In the genomic region with DNA sequence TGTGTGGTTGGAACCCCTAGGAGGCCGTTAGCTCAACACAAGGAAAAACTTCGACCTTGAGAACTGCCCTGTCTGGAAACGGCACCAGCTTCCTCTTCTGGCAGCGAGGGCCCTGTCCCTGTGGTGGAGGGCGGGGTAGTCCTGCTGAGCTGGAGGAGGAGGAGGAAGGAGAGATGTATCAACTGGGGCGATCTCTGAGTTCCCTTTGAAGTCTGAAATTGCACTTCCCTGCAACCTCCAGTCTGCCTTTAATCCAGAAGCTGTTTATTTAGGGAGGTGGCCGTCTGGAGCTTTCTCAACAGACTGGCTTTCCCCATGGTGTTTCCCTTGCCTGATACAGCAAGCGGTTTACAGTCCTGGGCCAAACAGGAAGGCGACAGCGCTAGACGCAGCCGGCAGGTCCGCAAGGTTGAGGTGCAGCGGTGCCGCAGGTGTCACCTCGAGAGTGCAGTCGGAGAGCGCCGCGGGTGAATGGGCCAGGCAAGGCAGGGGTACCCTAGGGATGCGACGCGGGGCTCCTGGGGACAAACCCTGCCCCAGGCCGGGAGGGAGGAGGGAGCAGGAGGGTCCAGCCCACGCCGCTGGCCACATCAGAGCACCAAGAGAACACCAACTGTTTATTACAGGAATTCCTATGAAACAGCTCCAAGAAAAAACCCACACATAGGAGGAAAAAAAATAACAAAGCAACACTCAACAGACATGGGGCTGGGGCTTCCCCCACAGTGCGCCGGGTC, we compare ENCODE assay signal across 8 cellular contexts. TPM values are rescaled to one million over a fixed set of nuclear protein-coding genes. Genes with fewer than 3 reads are reported as not detected.
DNase-seq lines count a peak whose midpoint lies in the region; ATAC-seq and TF ChIP-seq lines count a peak whose summit lies in the region.

No MANE protein-coding gene starts in this region.

- no CpG with 5 or more reads among the region's 28 CpGs for WGBS in H9 (ENCODE audit: extremely low coverage, insufficient read length, low lambda C conversion rate)

- H3K9me3 Mint-ChIP-seq in H9 = no peaks in the 10 kb centered on the region
- no peaks in the 10 kb centered on the region for H3K9me3 Mint-ChIP-seq in T-cell
- H3K9me3 Mint-ChIP-seq in central memory CD8-positive, alpha-beta T cell = no peaks in the 10 kb centered on the region

- CTCF ChIA-PET in T-cell (lab: Charles Lee) = interaction anchor here (0.5 to 8.3 kb wide), 7 partner anchors 10 to 276 kb away, joined by 3 to 68 read pairs (median 4); no protein-coding TSS in a partner anchor

- H3K4me1 Mint-ChIP-seq in H9 (peaks cover 29 to 38% of the 10 kb centered on the region in 2 experiments), T-cell (peaks cover 10 to 14% (median 11%) of the 10 kb centered on the region in 3 donors)
- peaks cover 11% of the 10 kb centered on the region for H3K4me1 Mint-ChIP-seq in central memory CD8-positive, alpha-beta T cell

- H2AFZ ChIP-seq in H9 (ENCODE audit: low read length) = no peak overlapping the region

- peak overlapping the region; percentile 20; the same call in 1 of the 2 replicates for H3K14ac ChIP-seq in H9 (ENCODE audit: insufficient read depth, low read length)

- TF ChIP-seq CTCF in BE2C (IDR thresholded peaks at IDR 0.05; ENCODE audit: low read depth, low read length) (no peak), H9 (conservative IDR thresholded peaks at IDR 0.05) (no peak)

- peak overlapping the region; percentile 43 for H3K4me3 ChIP-seq in BE2C (ENCODE audit: low read depth, low read length)

- peaks cover 9% of the 10 kb centered on the region for H3K23me2 ChIP-seq in H9 (ENCODE audit: insufficient read length, low read depth, low read length, poor library complexity, severe bottlenecking)

- H3K9ac ChIP-seq in H9 (ENCODE audit: extremely low read depth, insufficient read length, low read length) = no peak overlapping the region

- no peak overlapping the region for H4K5ac ChIP-seq in H9 (ENCODE audit: insufficient read length, low read depth, low read length)

- no peak overlapping the region for H4K8ac ChIP-seq in H9 (replicated peaks; ENCODE audit: insufficient read length, low read depth, low read length)

- no peak overlapping the region for H2BK20ac ChIP-seq in H9 (ENCODE audit: low read depth, low read length, poor library complexity, severe bottlenecking)

- H4K91ac ChIP-seq in H9 (ENCODE audit: insufficient read length, low read depth, low read length) = no peak overlapping the region

- H4K20me1 ChIP-seq in H9 (ENCODE audit: control insufficient read depth, insufficient read depth, insufficient read length) = no peaks in the 10 kb centered on the region

- H3K27ac ChIP-seq in H9 (ENCODE audit: insufficient read length, low read depth, low read length) = no peak overlapping the region

- no peaks in the 10 kb centered on the region for H3K79me2 ChIP-seq in H9 (ENCODE audit: insufficient read depth, low read length)

- no peak overlapping the region for H2BK12ac ChIP-seq in H9 (ENCODE audit: insufficient read length, low read depth, low read length)

- H3K27me3 Mint-ChIP-seq in H9 (ENCODE audit: low read depth) = peaks cover 59% of the 10 kb centered on the region
- H3K27me3 Mint-ChIP-seq in T-cell = peaks cover 6 to 17% of the 10 kb centered on the region in 2 donors
- H3K27me3 Mint-ChIP-seq in central memory CD8-positive, alpha-beta T cell = peaks cover 50% of the 10 kb centered on the region

- H3K27me3 ChIP-seq in BE2C (peaks cover 14% of the 10 kb centered on the region), H9 (ENCODE audit: insufficient read depth, low read length) (peaks cover 5% of the 10 kb centered on the region; the same call in 1 of the 2 replicates)

- no peak overlapping the region for H3K56ac ChIP-seq in H9 (ENCODE audit: insufficient read length, low read depth, low read length)

- H3K27ac Mint-ChIP-seq in H9 (no peak overlapping the region; a peak in 1 of 7 replicates), T-cell (peak overlapping the region in 1 of 2 donors; percentile 39)
- peak overlapping the region; percentile 76 for H3K27ac Mint-ChIP-seq in central memory CD8-positive, alpha-beta T cell (ENCODE audit: low read depth)

- DNase-seq in BE2C (no peak), H9 (peak; percentile 70), T-cell (peak in 23 of 34 experiments; percentile 13 to 53 (median 30)), kidney tubule cell (ENCODE audit: low spot score) (peak; percentile 77), EL (no peak)
- DNase-seq in central memory CD8-positive, alpha-beta T cell (ENCODE audit: low spot score in 2 of 2) = peak; percentile 21 to 33
- DNase-seq in stimulated activated naive CD8-positive, alpha-beta T cell treated with anti-CD3 and anti-CD28 coated beads, Interleukin-15, Interleukin-2, amounts not matched to agents 100 U/mL and 50 U/mL, for 24 hours = peak; percentile 22

- no peak overlapping the region for H2AK5ac ChIP-seq in H9 (ENCODE audit: insufficient read length, low read length)

- H3K4me3 Mint-ChIP-seq in H9 (peak overlapping the region; percentile 70 to 84), T-cell (peak overlapping the region; percentile 76 to 87 (median 77))
- H3K4me3 Mint-ChIP-seq in central memory CD8-positive, alpha-beta T cell = peak overlapping the region; percentile 74

- ATAC-seq in T-cell (replicated peaks in 1 of 4) (peak; percentile 72 to 83 (median 81)), GM18873 (IDR thresholded peaks at IDR 0.05; ENCODE audit: low FRiP score, unreplicated experiment) (no peak)
- peak; percentile 88 for ATAC-seq in central memory CD8-positive, alpha-beta T cell (replicated peaks; ENCODE audit: extremely low read depth, poor library complexity, severe bottlenecking)
- peak; percentile 38 for ATAC-seq in stimulated activated naive CD8-positive, alpha-beta T cell treated with anti-CD3 and anti-CD28 coated beads, Interleukin-15, Interleukin-2, amounts not matched to agents 100 U/mL and 50 U/mL, for 24 hours

- no peak overlapping the region for H2BK120ac ChIP-seq in H9 (ENCODE audit: low read depth, low read length, poor library complexity, severe bottlenecking)

- no peak overlapping the region for H3T11ph ChIP-seq in H9 (ENCODE audit: low read length)

- H2BK15ac ChIP-seq in H9 (ENCODE audit: low read depth, low read length) = no peak overlapping the region

- peak overlapping the region; percentile 86 for H3K4me2 ChIP-seq in H9 (ENCODE audit: insufficient read depth, insufficient read length, low read length)

- POLR2A ChIA-PET in T-cell (lab: Charles Lee) = interaction anchor here in 1 of 2 donors (0.5 to 0.6 kb wide), 2 partner anchors 141 to 149 kb away, joined by 3 read pairs; no protein-coding TSS in a partner anchor

- H2BK5ac ChIP-seq in H9 (ENCODE audit: insufficient read length, low read length) = no peak overlapping the region

- H3K23ac ChIP-seq in H9 (ENCODE audit: insufficient read length, low read depth, low read length) = no peak overlapping the region

- no peak overlapping the region for H3K4ac ChIP-seq in H9 (ENCODE audit: low read depth, low read length)

- H3K36me3 Mint-ChIP-seq in H9 (ENCODE audit: insufficient read depth in 1 of 3, low read depth in 3 of 3) (no peaks in the 10 kb centered on the region), T-cell (no peaks in the 10 kb centered on the region)
- H3K36me3 Mint-ChIP-seq in central memory CD8-positive, alpha-beta T cell (ENCODE audit: insufficient read depth) = peaks cover 5% of the 10 kb centered on the region

- H3K4me1 ChIP-seq in BE2C (peaks cover 19% of the 10 kb centered on the region), H9 (ENCODE audit: insufficient read depth, low read length) (peaks cover 2% of the 10 kb centered on the region; the same call in 1 of the 2 replicates)

- no peaks in the 10 kb centered on the region for H3K36me3 ChIP-seq in BE2C

- no peaks in the 10 kb centered on the region for H3K9me3 ChIP-seq in BE2C
- H3K9me3 ChIP-seq in H9 (ENCODE audit: control insufficient read depth, low read depth, low read length) = no peaks in the 10 kb centered on the region

- H3K79me1 ChIP-seq in H9 (ENCODE audit: insufficient read depth, low read depth, low read length, poor library complexity, severe bottlenecking) = no peaks in the 10 kb centered on the region

- H3K18ac ChIP-seq in H9 (ENCODE audit: insufficient read length, low read depth, low read length) = no peak overlapping the region

RNA-seq across cellular contexts. Expression of a gene that starts 11.3 kb away (rescaled TPM):
- polyA plus RNA-seq in BE2C (2012; ENCODE audit: insufficient read depth, insufficient read length, low read depth) = 156 TPM
- total RNA-seq in H9 (2021) (62.0 and 65.9 TPM in 2 replicates), T-cell (10 to 100 TPM; 13.3 to 32.3 (median 25.2) TPM)

Comparison
In these comparisons a context has a peak if more than half of its experiments do, and no peak if none do; other contexts are left out.
1. DNase-seq: peak in H9 (single experiment), T-cell (23 of 34), central memory CD8-positive, alpha-beta T cell (2 of 2), kidney tubule cell (single experiment) and stimulated activated naive CD8-positive, alpha-beta T cell treated with anti-CD3 and anti-CD28 coated beads, Interleukin-15, Interleukin-2, amounts not matched to agents 100 U/mL and 50 U/mL, for 24 hours (single experiment); none in BE2C (single experiment) and EL (single experiment).
2. Peak in every context shown above with its lines, with median percentiles within 50 percentile points of each other: H3K4me3 Mint-ChIP-seq.